In the genomic region with DNA sequence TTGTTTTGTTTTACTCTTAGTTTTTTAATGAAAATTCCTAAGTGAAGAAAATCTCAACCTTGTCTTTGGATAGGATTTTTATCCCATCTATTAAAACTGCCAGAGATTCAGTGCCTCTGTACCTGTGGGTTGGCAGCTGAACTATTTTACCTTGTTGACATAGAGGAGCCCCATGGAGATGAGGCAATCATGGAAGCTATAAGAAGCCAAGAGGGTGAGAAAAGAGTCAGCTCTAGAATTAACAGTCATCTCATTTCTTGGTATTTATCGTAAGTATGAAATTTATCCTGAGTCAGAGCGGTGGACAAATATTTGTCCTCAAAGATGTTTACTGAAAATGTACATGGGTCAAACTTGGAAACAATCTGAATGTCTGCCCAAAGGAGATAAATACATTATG, we compare ENCODE assay signal across 12 cellular contexts.
"Had no signal": no experiment of that assay in that cellular context is flagged by ENCODE, and none has a peak within 500 bp of the region (broad histone marks: within the 10 kb centered on the region; RNA-seq: fewer than 3 reads in every experiment).

No MANE protein-coding gene starts in this region.

- H3K9ac ChIP-seq: neural progenitor cell had no signal

- H3K27me3 ChIP-seq: breast epithelium, hepatocyte, neural progenitor cell, ovary, sigmoid colon had no signal

- DNase-seq: activated CD4-positive, CD25-positive, alpha-beta regulatory T cell; activated naive CD4-positive, alpha-beta T cell treated with anti-CD3 and anti-CD28 coated beads, Interleukin-2, amount 10 ng/mL, durations not matched to agents 7 days and 5 days; anterior cingulate cortex; ovary; sigmoid colon; stimulated activated CD4-positive, alpha-beta T cell treated with anti-CD3 and anti-CD28 coated beads, Interleukin-12 subunit alpha, Interleukin-12 subunit beta, amount 100 ng/mL, for 4 hours; stimulated activated naive CD4-positive, alpha-beta T cell treated with Interleukin-2 at 50 U/mL for 16 hours had no signal

- H3K4me3 Mint-ChIP-seq: activated naive CD4-positive, alpha-beta T cell treated with anti-CD3 and anti-CD28 coated beads, Interleukin-2, amount 10 ng/mL, durations not matched to agents 7 days and 5 days; neural progenitor cell had no signal

- H3K4me1 ChIP-seq: breast epithelium, sigmoid colon had no signal

- H3K4me3 ChIP-seq: breast epithelium, hepatocyte, neural progenitor cell, ovary, sigmoid colon, thoracic aorta had no signal

- H3K27ac ChIP-seq: breast epithelium, hepatocyte, neural progenitor cell, ovary, sigmoid colon, thoracic aorta had no signal

- ATAC-seq: SK-N-SH treated with all-trans-retinoic acid at 6 μM for 48 hours had no signal

- H3K27ac Mint-ChIP-seq: neural progenitor cell had no signal

- H3K27me3 Mint-ChIP-seq: activated naive CD4-positive, alpha-beta T cell treated with anti-CD3 and anti-CD28 coated beads, Interleukin-2, amount 10 ng/mL, durations not matched to agents 7 days and 5 days had no signal

- H3K36me3 ChIP-seq: breast epithelium, neural progenitor cell, ovary, sigmoid colon, thoracic aorta had no signal

- H3K9me3 ChIP-seq: breast epithelium, ovary, sigmoid colon, thoracic aorta had no signal
